Comparison of ENCODE assay signal across 17 cellular contexts in genomic region chr3:16288664-16289063, GRCh38. TPM values are rescaled to one million over a fixed set of nuclear protein-coding genes. Genes with fewer than 3 reads are reported as not detected.
DNase-seq lines count a peak whose midpoint lies in the region; ATAC-seq and TF ChIP-seq lines count a peak whose summit lies in the region.
"Had no signal": no experiment of that assay in that cellular context is flagged by ENCODE, and none has a peak within 500 bp of the region (broad histone marks: within the 10 kb centered on the region; RNA-seq: fewer than 3 reads in every experiment).

No MANE protein-coding gene starts in this region.

- H2AFZ ChIP-seq in osteoblast (ENCODE audit: low read length): no peak overlapping the region

- peaks cover 75% of the 10 kb centered on the region for H3K4me1 ChIP-seq in CD4-positive, alpha-beta memory T cell (ENCODE audit: insufficient read depth, low read length)
- peaks cover 25 to 55% (median 44%) of the 10 kb centered on the region in 4 donors for H3K4me1 ChIP-seq in esophagus muscularis mucosa
- H3K4me1 ChIP-seq in osteoblast (ENCODE audit: insufficient read depth, low read length): peaks cover 26% of the 10 kb centered on the region
- H3K4me1 ChIP-seq: BE2C, SJSA1 had no signal

- H3K27ac ChIP-seq in CD4-positive, alpha-beta memory T cell (ENCODE audit: low read depth, low read length): peak overlapping the region; percentile 76
- H3K27ac ChIP-seq in esophagus muscularis mucosa (replicated peaks in 1 of 4): peak overlapping the region; percentile 18 to 56 (median 32)
- H3K27ac ChIP-seq in osteoblast (ENCODE audit: low read depth, low read length): peak overlapping the region; percentile 18
- H3K27ac ChIP-seq: SJSA1, WERI-Rb-1 had no signal

- H4K20me1 ChIP-seq in osteoblast (ENCODE audit: insufficient read depth, low read length): peaks cover 10% of the 10 kb centered on the region

- POLR2A ChIA-PET in CD4-positive, alpha-beta memory T cell (lab: Charles Lee; ENCODE audit: partially characterized antibody): interaction anchor here (0.6 to 9.8 kb wide), 11 partner anchors 9 to 1073 kb away, joined by 3 to 361 read pairs (median 3); partner anchors contain the start of genes DPH3 and OXNAD1

- intact Hi-C loops in CD4-positive, alpha-beta memory T cell (cut with micrococcal nuclease): loop anchor here (5.0 kb wide), 1 partner anchor 179 kb away; no protein-coding TSS in a partner anchor
- intact Hi-C loops in esophagus muscularis mucosa (cut with DNase I): loop anchor here (2.0 kb wide), 1 partner anchor 262 kb away; no protein-coding TSS in a partner anchor

- H3K4me3 ChIP-seq in CD4-positive, alpha-beta memory T cell (ENCODE audit: low read length in 2 of 2): peak overlapping the region; percentile 68 to 89
- no peak overlapping the region for H3K4me3 ChIP-seq in esophagus muscularis mucosa
- H3K4me3 ChIP-seq in osteoblast (ENCODE audit: insufficient read depth, low read length): no peak overlapping the region
- H3K4me3 ChIP-seq: coronary artery, SJSA1 had no signal

- H3K27ac Mint-ChIP-seq in CD4-positive, alpha-beta memory T cell: peak overlapping the region; percentile 94 to 99 (median 96)
- peak overlapping the region; percentile 95 for H3K27ac Mint-ChIP-seq in T-helper 17 cell

- no peak for TF ChIP-seq POLR2A in esophagus muscularis mucosa (IDR thresholded peaks at IDR 0.05; ENCODE audit: low read depth)

- H3K79me2 ChIP-seq in osteoblast (ENCODE audit: insufficient read depth, low read length): no peaks in the 10 kb centered on the region

- no peak for TF ChIP-seq EP300 in esophagus muscularis mucosa (IDR thresholded peaks at IDR 0.05)

- no peaks in the 10 kb centered on the region for H3K27me3 Mint-ChIP-seq in CD4-positive, alpha-beta memory T cell
- no peaks in the 10 kb centered on the region for H3K27me3 Mint-ChIP-seq in T-helper 17 cell

- CTCF ChIA-PET in CD4-positive, alpha-beta memory T cell (lab: Charles Lee; ENCODE audit: partially characterized antibody): interaction anchor here (0.6 to 9.8 kb wide), 17 partner anchors 14 to 311 kb away, joined by 3 to 488 read pairs (median 11); partner anchors contain the start of genes DPH3, OXNAD1 and RFTN1

- peaks cover 0 to 4% (median 3%) of the 10 kb centered on the region in 8 donors for H3K9me3 Mint-ChIP-seq in CD4-positive, alpha-beta memory T cell
- H3K9me3 Mint-ChIP-seq: neural crest cell had no signal

- ATAC-seq in T-helper 17 cell (no peak), left lobe of liver (no peak), HG03196 (IDR thresholded peaks at IDR 0.05; ENCODE audit: unreplicated experiment) (no peak)

- TF ChIP-seq CTCF in esophagus muscularis mucosa (IDR thresholded peaks at IDR 0.05): no peak
- no peak for TF ChIP-seq CTCF in osteoblast (IDR thresholded peaks at IDR 0.05; ENCODE audit: extremely low read depth, low read depth, low read length)

- H3K4me1 Mint-ChIP-seq in CD4-positive, alpha-beta memory T cell: peaks cover 56 to 85% (median 71%) of the 10 kb centered on the region in 4 donors
- peaks cover 61% of the 10 kb centered on the region for H3K4me1 Mint-ChIP-seq in T-helper 17 cell
- H3K4me1 Mint-ChIP-seq: neural crest cell had no signal

- H3K36me3 Mint-ChIP-seq in CD4-positive, alpha-beta memory T cell: peaks cover 15 to 42% of the 10 kb centered on the region in 2 donors
- peaks cover 10% of the 10 kb centered on the region for H3K36me3 Mint-ChIP-seq in T-helper 17 cell (ENCODE audit: low read depth)

- no peaks in the 10 kb centered on the region for H3K36me3 ChIP-seq in CD4-positive, alpha-beta memory T cell (ENCODE audit: insufficient read depth, low read length)
- H3K36me3 ChIP-seq in esophagus muscularis mucosa (peaks cover 0 to 27% (median 0%) of the 10 kb centered on the region in 4 donors), osteoblast (ENCODE audit: insufficient read depth, low read length) (no peaks in the 10 kb centered on the region)
- H3K36me3 ChIP-seq: BE2C had no signal

- no peak for DNase-seq in CD4-positive, alpha-beta memory T cell
- DNase-seq in T-helper 17 cell (no peak), esophagus muscularis mucosa (ENCODE audit: extremely low spot score) (no peak), osteoblast (ENCODE audit: insufficient read length, low spot score, missing footprints) (peak; percentile 54), occipital lobe (lab: John Stamatoyannopoulos, UW) (no peak), left lobe of liver (ENCODE audit: low spot score) (no peak)
- DNase-seq in stimulated activated CD4-positive, alpha-beta T cell treated with anti-CD3 and anti-CD28 coated beads, Interleukin-2, amount 100 ng/mL, for 48 hours: no peak
- DNase-seq: activated gamma-delta T cell treated with Interleukin-2 at 50 U/mL for 16 hours, BE2C, islet precursor cell, NCI-H1694, NCI-H69, WERI-Rb-1 had no signal

- H3K9me3 ChIP-seq in CD4-positive, alpha-beta memory T cell (ENCODE audit: control insufficient read depth in 1 of 2, low read length in 2 of 2): no peaks in the 10 kb centered on the region
- no peaks in the 10 kb centered on the region for H3K9me3 ChIP-seq in T-helper 17 cell (ENCODE audit: control insufficient read depth, low read length, poor library complexity, severe bottlenecking)
- H3K9me3 ChIP-seq in esophagus muscularis mucosa: no peaks in the 10 kb centered on the region
- no peaks in the 10 kb centered on the region for H3K9me3 ChIP-seq in osteoblast (ENCODE audit: low read depth, low read length)
- H3K9me3 ChIP-seq: BE2C, SJSA1 had no signal

- H3K27me3 ChIP-seq in CD4-positive, alpha-beta memory T cell (ENCODE audit: insufficient read depth, low read length): no peaks in the 10 kb centered on the region
- no peaks in the 10 kb centered on the region for H3K27me3 ChIP-seq in esophagus muscularis mucosa
- no peaks in the 10 kb centered on the region for H3K27me3 ChIP-seq in osteoblast (ENCODE audit: insufficient read depth, low read length)
- H3K27me3 ChIP-seq: BE2C, SJSA1 had no signal

- no peak overlapping the region for H3K4me2 ChIP-seq in osteoblast (ENCODE audit: insufficient read depth, low read length)

- WGBS in esophagus muscularis mucosa: 17% methylated on average over 1 of the region's 1 CpG

- peak overlapping the region; percentile 93 to 99 (median 98) for H3K4me3 Mint-ChIP-seq in CD4-positive, alpha-beta memory T cell
- H3K4me3 Mint-ChIP-seq in T-helper 17 cell: peak overlapping the region; percentile 96
- H3K4me3 Mint-ChIP-seq: neural crest cell had no signal

RNA-seq across cellular contexts. Expression of gene OXNAD1, which starts 23.7 kb away (rescaled TPM):
- 10 to 100 TPM; 78.5 to 84.7 TPM for total RNA-seq in CD4-positive, alpha-beta memory T cell
- polyA plus RNA-seq in CD4-positive, alpha-beta memory T cell: 10 to 100 TPM; 61.7 to 68.0 TPM
- 10 to 100 TPM; 73.1 to 89.3 TPM for total RNA-seq in T-helper 17 cell
- total RNA-seq in esophagus muscularis mucosa: 10 to 100 TPM in 2 of 4 donors, 1 to 10 TPM in 2; 6.7 to 13.3 (median 10.2) TPM
- total RNA-seq in osteoblast: 11.2 and 11.9 TPM in 2 replicates
- 16.4 TPM for total RNA-seq in occipital lobe
- total RNA-seq in left lobe of liver: 17.8 TPM

RNA-seq across cellular contexts. Expression of gene DPH3, which starts 23.9 kb away (rescaled TPM):
- total RNA-seq in CD4-positive, alpha-beta memory T cell: 10 to 100 TPM; 15.2 to 15.4 TPM
- polyA plus RNA-seq in CD4-positive, alpha-beta memory T cell: 10 to 100 TPM; 19.6 to 39.7 TPM
- 10 to 100 TPM; 16.1 to 22.8 TPM for total RNA-seq in T-helper 17 cell
- total RNA-seq in esophagus muscularis mucosa: 10 to 100 TPM; 27.2 to 50.7 (median 37.6) TPM
- 21.4 and 27.4 TPM in 2 replicates for total RNA-seq in osteoblast
- 18.7 TPM for total RNA-seq in occipital lobe
- 10.9 TPM for total RNA-seq in left lobe of liver

Comparison
In these comparisons a context has a peak if more than half of its experiments do, and no peak if none do; other contexts are left out.
1. H3K27ac ChIP-seq: peak in every context shown above with its lines; median percentile 76 in CD4-positive, alpha-beta memory T cell; 32 in esophagus muscularis mucosa; 18 in osteoblast.
2. H3K4me3 ChIP-seq: peak in CD4-positive, alpha-beta memory T cell (2 of 2); none in esophagus muscularis mucosa (0 of 4) and osteoblast (single experiment).